1 cellular context compared by ENCODE assay signal in the genomic region with DNA sequence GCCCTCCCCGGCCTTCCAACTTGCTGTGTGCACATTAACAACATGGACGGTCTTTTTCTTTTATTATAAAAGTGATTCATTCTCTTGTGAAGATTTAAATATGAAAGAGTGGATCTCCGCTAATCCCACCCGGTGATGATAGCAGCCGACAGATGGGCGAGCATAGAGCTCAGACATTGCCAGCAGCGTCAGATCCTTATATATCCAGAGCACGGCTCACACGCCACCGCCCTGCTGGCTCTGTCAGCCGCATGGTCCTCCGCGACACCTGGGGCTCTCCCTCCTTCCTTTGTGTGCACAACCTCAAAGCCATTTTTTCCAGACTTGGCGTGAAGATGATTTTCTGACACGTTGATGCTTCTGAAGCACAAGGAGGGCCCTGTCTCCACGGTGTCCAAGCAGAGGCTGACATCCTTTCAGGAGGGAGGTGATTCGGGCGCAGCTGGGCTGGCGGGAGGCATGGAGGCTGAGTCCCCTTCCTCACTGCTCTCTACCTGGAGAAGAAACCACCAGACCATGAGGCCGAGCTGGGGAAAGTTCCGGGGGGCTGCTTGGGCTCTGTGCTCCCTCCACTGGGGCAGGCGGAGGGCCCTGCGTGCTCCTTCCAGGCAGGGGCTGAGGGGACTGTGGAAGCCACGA.
TF ChIP-seq lines count a peak whose summit lies in the region.

No MANE protein-coding gene starts in this region.

TF ChIP-seq in WTC11, 78 proteins besides CTCF, POLR2A, EP300 and RAD21 (continued from another document):
- TF ChIP-seq ZNF512 (CRISPR knock-in tag; IDR thresholded peaks at IDR 0.05; ENCODE audit: borderline replicate concordance) (no peak), RELA (CRISPR knock-in tag; IDR thresholded peaks at IDR 0.05; ENCODE audit: borderline replicate concordance) (no peak), ZNF138 (CRISPR knock-in tag; conservative IDR thresholded peaks at IDR 0.05) (no peak)
TF ChIP-seq in WTC11: peak in this region for 0.
